Comparison of ENCODE assay signal across 8 cellular contexts in genomic region chr15:92806171-92806570, GRCh38.
A peak's percentile ranks its signal among the peaks of the same experiment; 100 is the strongest.
DNase-seq lines count a peak whose midpoint lies in the region; ATAC-seq, FAIRE-seq and TF ChIP-seq lines count a peak whose summit lies in the region.
"Not testable (repeated sequence)": the region's sequence is repeated elsewhere in the genome, so short reads cannot be mapped to it uniquely, and the experiment has no call there.

No MANE protein-coding gene starts in this region.

- FAIRE-seq in K562 (lab: Jason Lieb, UNC); HepG2 (lab: Jason Lieb, UNC): not testable (repeated sequence)

- DNase-seq in Calu3; T-helper 2 cell treated with Interferon-gamma antibody and Interleukin-4, amounts not matched to agents 5 μg/mL and 100 μg/mL, for 36 hours (ENCODE audit: low spot score); activated T-helper 1 cell treated with anti-CD3 and anti-CD28 coated beads, Interleukin-12 subunit alpha, Interleukin-12 subunit beta, Interleukin-2, Interleukin-4 antibody, amounts not matched to agents 30 ng/mL and 10 ng/mL and 1 ng/mL, durations not matched to agents 14 hours and 24 hours and 36 hours (ENCODE audit: low spot score); K562 (ENCODE audit: extremely low read depth in 1 of 4, low spot score in 3 of 4); HepG2 (ENCODE audit: low spot score); neural crest cell (ENCODE audit: low read depth, low spot score); upper lobe of right lung: not testable (repeated sequence)
- DNase-seq in spleen = peak; percentile 54

- H3K4me3 Mint-ChIP-seq in Calu3 (ENCODE audit: low read depth, unreplicated experiment) = not testable (repeated sequence)
- H3K4me3 Mint-ChIP-seq in T-helper 2 cell treated with Interferon-gamma antibody and Interleukin-4, amounts not matched to agents 5 μg/mL and 100 μg/mL, for 36 hours = peak overlapping the region; percentile 36
- peak overlapping the region; percentile 55 for H3K4me3 Mint-ChIP-seq in activated T-helper 1 cell treated with anti-CD3 and anti-CD28 coated beads, Interleukin-12 subunit alpha, Interleukin-12 subunit beta, Interleukin-2, Interleukin-4 antibody, amounts not matched to agents 30 ng/mL and 10 ng/mL and 1 ng/mL, durations not matched to agents 14 hours and 24 hours and 36 hours
- H3K4me3 Mint-ChIP-seq in neural crest cell = peak overlapping the region; percentile 74

- TF ChIP-seq EP300 in K562 (IDR thresholded peaks at IDR 0.05; ENCODE audit: low read length); HepG2 (IDR thresholded peaks at IDR 0.05; ENCODE audit: low read depth in 2 of 2, low read length in 2 of 2); HepG2 (CRISPR knock-in tag; IDR thresholded peaks at IDR 0.05; ENCODE audit: borderline replicate concordance): not testable (repeated sequence)

- H3K27me3 Mint-ChIP-seq in Calu3 (ENCODE audit: unreplicated experiment); T-helper 2 cell treated with Interferon-gamma antibody and Interleukin-4, amounts not matched to agents 5 μg/mL and 100 μg/mL, for 36 hours (ENCODE audit: low read depth); activated T-helper 1 cell treated with anti-CD3 and anti-CD28 coated beads, Interleukin-12 subunit alpha, Interleukin-12 subunit beta, Interleukin-2, Interleukin-4 antibody, amounts not matched to agents 30 ng/mL and 10 ng/mL and 1 ng/mL, durations not matched to agents 14 hours and 24 hours and 36 hours (ENCODE audit: insufficient read depth); neural crest cell (ENCODE audit: low read depth): not testable (repeated sequence)

- BruUV-seq in Calu3 (replicated peaks; lab: Mats Ljungman, UMichigan); K562 (replicated peaks; lab: Mats Ljungman, UMichigan); HepG2 (replicated peaks; lab: Mats Ljungman, UMichigan): not testable (repeated sequence)

- not testable (repeated sequence) for H2AFZ ChIP-seq in K562 (ENCODE audit: low read depth, low read length); HepG2 (ENCODE audit: low read length)

- intact Hi-C loops in Calu3 (cut with micrococcal nuclease; ENCODE audit: unreplicated experiment); K562 (cut with micrococcal nuclease); HepG2 (cut with micrococcal nuclease; ENCODE audit: unreplicated experiment): not testable (repeated sequence)
- intact Hi-C loops in activated T-helper 1 cell treated with anti-CD3 and anti-CD28 coated beads, Interleukin-12 subunit alpha, Interleukin-12 subunit beta, Interleukin-2, Interleukin-4 antibody, amounts not matched to agents 30 ng/mL and 10 ng/mL and 1 ng/mL, durations not matched to agents 14 hours and 24 hours and 36 hours (cut with micrococcal nuclease) = loop anchor here (10.0 kb wide), 2 partner anchors 951 to 1331 kb away; partner anchors contain the start of gene SLCO3A1
- intact Hi-C loops in spleen (cut with DNase I; ENCODE audit: low total_unique reads) = loop anchor here (5.0 kb wide), 1 partner anchor 111 kb away; no protein-coding TSS in a partner anchor
- intact Hi-C loops in upper lobe of right lung (cut with DNase I) = loop anchor here (10.0 kb wide), 1 partner anchor 109 kb away; no protein-coding TSS in a partner anchor

- not testable (repeated sequence) for ATAC-seq in K562, HepG2, upper lobe of right lung

- H3K79me2 ChIP-seq in K562 (ENCODE audit: control insufficient read depth, insufficient read depth, low read length) (peaks cover 30% of the 10 kb centered on the region), HepG2 (ENCODE audit: insufficient read depth, low read length) (peaks cover 30% of the 10 kb centered on the region)

- H3K4me1 ChIP-seq in K562 (replicated peaks in 1 of 2; ENCODE audit: control insufficient read depth in 2 of 2, insufficient read depth in 2 of 2, low read length in 2 of 2) = peaks cover 39 to 46% of the 10 kb centered on the region in 2 experiments
- H3K4me1 ChIP-seq in HepG2 (ENCODE audit: insufficient read depth, low read length) = peaks cover 63% of the 10 kb centered on the region
- peaks cover 5 to 87% (median 41%) of the 10 kb centered on the region in 6 donors for H3K4me1 ChIP-seq in spleen
- H3K4me1 ChIP-seq in upper lobe of right lung = peaks cover 55% of the 10 kb centered on the region

- not testable (repeated sequence) for TF ChIP-seq RAD21 in K562 (CRISPR knock-in tag; conservative IDR thresholded peaks at IDR 0.05 in 1 of 2, IDR thresholded peaks at IDR 0.05 in 1 of 2); HepG2 (CRISPR knock-in tag; IDR thresholded peaks at IDR 0.05)

- not testable (repeated sequence) for H3K4me3 ChIP-seq in K562; HepG2 (replicated peaks in 1 of 3; ENCODE audit: insufficient read depth in 1 of 3, low read depth in 2 of 3, low read length in 3 of 3); spleen; upper lobe of right lung

- H3K9me1 ChIP-seq in K562 (ENCODE audit: control insufficient read depth, insufficient read depth, low read length) = not testable (repeated sequence)

- H3K27ac ChIP-seq in K562 (ENCODE audit: extremely low read depth, low read depth, low read length) (peak overlapping the region; percentile 99; the same call in 1 of the 3 replicates), HepG2 (ENCODE audit: extremely low read length, insufficient read depth, low read length) (peak overlapping the region; percentile 90), spleen (peak overlapping the region in 4 of 8 donors; percentile 7 to 100 (median 96)), upper lobe of right lung (peak overlapping the region; percentile 99)

- not testable (repeated sequence) for H3K4me2 ChIP-seq in K562 (ENCODE audit: insufficient read depth, low read length); HepG2 (ENCODE audit: low read depth, low read length)

- H3K9me3 Mint-ChIP-seq in Calu3 (ENCODE audit: low read depth, unreplicated experiment); T-helper 2 cell treated with Interferon-gamma antibody and Interleukin-4, amounts not matched to agents 5 μg/mL and 100 μg/mL, for 36 hours; activated T-helper 1 cell treated with anti-CD3 and anti-CD28 coated beads, Interleukin-12 subunit alpha, Interleukin-12 subunit beta, Interleukin-2, Interleukin-4 antibody, amounts not matched to agents 30 ng/mL and 10 ng/mL and 1 ng/mL, durations not matched to agents 14 hours and 24 hours and 36 hours; neural crest cell: not testable (repeated sequence)

- not testable (repeated sequence) for H3K9ac ChIP-seq in K562 (ENCODE audit: insufficient read depth in 1 of 2, low read depth in 2 of 2, low read length in 2 of 2); HepG2 (ENCODE audit: insufficient read depth, low read depth, low read length)

- peaks cover 46% of the 10 kb centered on the region for H3K4me1 Mint-ChIP-seq in Calu3 (ENCODE audit: low read depth, unreplicated experiment)
- H3K4me1 Mint-ChIP-seq in T-helper 2 cell treated with Interferon-gamma antibody and Interleukin-4, amounts not matched to agents 5 μg/mL and 100 μg/mL, for 36 hours (ENCODE audit: low read depth) = peaks cover 33% of the 10 kb centered on the region
- peaks cover 61% of the 10 kb centered on the region for H3K4me1 Mint-ChIP-seq in activated T-helper 1 cell treated with anti-CD3 and anti-CD28 coated beads, Interleukin-12 subunit alpha, Interleukin-12 subunit beta, Interleukin-2, Interleukin-4 antibody, amounts not matched to agents 30 ng/mL and 10 ng/mL and 1 ng/mL, durations not matched to agents 14 hours and 24 hours and 36 hours (ENCODE audit: low read depth)
- peaks cover 44% of the 10 kb centered on the region for H3K4me1 Mint-ChIP-seq in neural crest cell

- not testable (repeated sequence) for H4K20me1 ChIP-seq in K562 (replicated peaks; ENCODE audit: control insufficient read depth, insufficient read depth, low read length); HepG2 (ENCODE audit: insufficient read depth, low read length)

- WGBS in K562 (ENCODE audit: insufficient coverage, low coverage, missing lambda C conversion rate) = 89% methylated on average over 11 of the region's 11 CpGs
- WGBS in HepG2 (ENCODE audit: low lambda C conversion rate) = 95% methylated on average over 11 of the region's 11 CpGs
- WGBS in spleen, 5 donors = 93 to 97% (median 96%) methylated on average over 11 of the region's 11 CpGs

- H3K9me3 ChIP-seq in K562 (replicated peaks; ENCODE audit: control insufficient read depth, insufficient read depth, low read depth, low read length); HepG2 (ENCODE audit: low read length); spleen; upper lobe of right lung: not testable (repeated sequence)

- H3K36me3 Mint-ChIP-seq in Calu3 (ENCODE audit: insufficient read depth, unreplicated experiment) = peaks cover 57% of the 10 kb centered on the region
- not testable (repeated sequence) for H3K36me3 Mint-ChIP-seq in T-helper 2 cell treated with Interferon-gamma antibody and Interleukin-4, amounts not matched to agents 5 μg/mL and 100 μg/mL, for 36 hours (ENCODE audit: low read depth); activated T-helper 1 cell treated with anti-CD3 and anti-CD28 coated beads, Interleukin-12 subunit alpha, Interleukin-12 subunit beta, Interleukin-2, Interleukin-4 antibody, amounts not matched to agents 30 ng/mL and 10 ng/mL and 1 ng/mL, durations not matched to agents 14 hours and 24 hours and 36 hours (ENCODE audit: low read depth); neural crest cell (ENCODE audit: low read depth)

- in situ Hi-C loops in K562 (cut with MboI); HepG2 (cut with HindIII; ENCODE audit: extremely low pct_ligation_motif_present, low pct_unique_long_range_greater_than_20kb): not testable (repeated sequence)

- H3K27ac Mint-ChIP-seq in Calu3 (ENCODE audit: unreplicated experiment) = peak overlapping the region; percentile 63
- peak overlapping the region; percentile 80 for H3K27ac Mint-ChIP-seq in T-helper 2 cell treated with Interferon-gamma antibody and Interleukin-4, amounts not matched to agents 5 μg/mL and 100 μg/mL, for 36 hours
- peak overlapping the region; percentile 84 for H3K27ac Mint-ChIP-seq in activated T-helper 1 cell treated with anti-CD3 and anti-CD28 coated beads, Interleukin-12 subunit alpha, Interleukin-12 subunit beta, Interleukin-2, Interleukin-4 antibody, amounts not matched to agents 30 ng/mL and 10 ng/mL and 1 ng/mL, durations not matched to agents 14 hours and 24 hours and 36 hours
- H3K27ac Mint-ChIP-seq in neural crest cell (ENCODE audit: unreplicated experiment) = not testable (repeated sequence)

- CTCF ChIA-PET in Calu3 (lab: Charles Lee); K562 (lab: Yijun Ruan, JAX; ENCODE audit: low intra/inter-chr PET ratio); HepG2 (lab: Yijun Ruan, JAX; ENCODE audit: low intra/inter-chr PET ratio, low total read pairs): not testable (repeated sequence)

- POLR2A ChIA-PET in K562 (lab: Yijun Ruan, JAX) (interaction anchor here (1.0 kb wide), 2 partner anchors 76 to 122 kb away, joined by 3 to 6 read pairs; no protein-coding TSS in a partner anchor), HepG2 (lab: Yijun Ruan, JAX) (interaction anchor here (0.9 to 3.7 kb wide), 4 partner anchors 10 to 76 kb away, joined by 3 to 26 read pairs (median 5); no protein-coding TSS in a partner anchor)

- H3K27me3 ChIP-seq in K562 (ENCODE audit: control insufficient read depth in 2 of 2, insufficient read depth in 2 of 2, low read length in 2 of 2); HepG2 (ENCODE audit: control insufficient read depth in 1 of 2, insufficient read depth in 2 of 2, low read length in 2 of 2); spleen (replicated peaks in 1 of 7); upper lobe of right lung: not testable (repeated sequence)

- TF ChIP-seq POLR2A in K562 (conservative IDR thresholded peaks at IDR 0.05); HepG2 (IDR thresholded peaks at IDR 0.05; ENCODE audit: insufficient read depth in 1 of 2, low read depth in 2 of 2, low read length in 2 of 2); spleen (IDR thresholded peaks at IDR 0.05): not testable (repeated sequence)

- H3K36me3 ChIP-seq in K562 (ENCODE audit: control insufficient read depth, insufficient read depth, low read length); HepG2 (replicated peaks in 1 of 2; ENCODE audit: control insufficient read depth in 1 of 2, insufficient read depth in 2 of 2, low read length in 2 of 2); spleen; upper lobe of right lung: not testable (repeated sequence)

- not testable (repeated sequence) for TF ChIP-seq CTCF in Calu3 (IDR thresholded peaks at IDR 0.05; ENCODE audit: unreplicated experiment); K562 (IDR thresholded peaks at IDR 0.05 in 2 of 3, conservative IDR thresholded peaks at IDR 0.05 in 1 of 3; ENCODE audit: insufficient read depth in 2 of 3, low read depth in 1 of 3, low read length in 3 of 3); HepG2 (CRISPR knock-in tag; IDR thresholded peaks at IDR 0.05); neural crest cell (conservative IDR thresholded peaks at IDR 0.05); spleen (IDR thresholded peaks at IDR 0.05 in 8 of 11, conservative IDR thresholded peaks at IDR 0.05 in 3 of 11); upper lobe of right lung (IDR thresholded peaks at IDR 0.05)
